Comparison of ENCODE assay signal across 1 cellular context in the genomic region with DNA sequence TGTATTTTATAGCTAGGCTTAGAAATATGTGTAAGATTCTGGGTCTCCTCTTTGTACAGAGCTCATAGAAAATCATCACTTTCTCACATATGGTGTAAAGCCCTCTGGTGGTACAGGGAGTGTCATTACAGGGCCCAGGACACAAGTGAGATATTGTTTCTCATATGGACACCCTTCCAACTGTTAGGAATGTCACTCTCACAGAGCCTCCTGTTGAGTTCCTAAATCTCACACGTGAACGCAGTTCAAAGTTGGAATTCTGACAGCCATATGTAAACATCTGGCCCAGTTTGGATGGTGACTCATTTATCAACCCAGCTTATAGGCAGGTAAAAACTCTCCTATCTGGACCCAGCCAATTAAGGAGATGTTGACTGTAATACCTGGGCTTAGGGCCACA.
TF ChIP-seq lines count a peak whose summit lies in the region.

No MANE protein-coding gene starts in this region.

TF ChIP-seq in HepG2, 621 proteins besides CTCF, POLR2A, EP300 and RAD21 (continued from another document and continues in another):
- TF ChIP-seq FOXA3 (CRISPR knock-in tag; IDR thresholded peaks at IDR 0.05) (peak; percentile 75), ZNF598 (CRISPR knock-in tag; IDR thresholded peaks at IDR 0.05; ENCODE audit: borderline replicate concordance) (no peak), ZNF788 (CRISPR knock-in tag; IDR thresholded peaks at IDR 0.05; ENCODE audit: borderline replicate concordance) (no peak), TFDP2 (CRISPR knock-in tag; IDR thresholded peaks at IDR 0.05) (no peak), GATA4 (IDR thresholded peaks at IDR 0.05; ENCODE audit: borderline replicate concordance, low read depth) (no peak), ZNF563 (CRISPR knock-in tag; IDR thresholded peaks at IDR 0.05) (no peak), ZNF772 (CRISPR knock-in tag; IDR thresholded peaks at IDR 0.05) (0 out of 2 replicates have a peak, but pooled peaks have one; percentile 20), ZNF292 (CRISPR knock-in tag; IDR thresholded peaks at IDR 0.05; ENCODE audit: borderline replicate concordance, low read depth) (no peak), PITX1 (CRISPR knock-in tag; IDR thresholded peaks at IDR 0.05) (peak; percentile 44; the same call in 1 of the 2 replicates), ZNF792 (CRISPR knock-in tag; IDR thresholded peaks at IDR 0.05) (peak; percentile 45; the same call in 1 of the 2 replicates), SOX5 (CRISPR knock-in tag; IDR thresholded peaks at IDR 0.05; ENCODE audit: borderline replicate concordance) (peak; percentile 82; the same call in 1 of the 2 replicates), FOXC1 (CRISPR knock-in tag; IDR thresholded peaks at IDR 0.05; ENCODE audit: borderline replicate concordance) (no peak), LCORL (IDR thresholded peaks at IDR 0.05) (no peak; the same call in 1 of the 2 replicates), LCORL (CRISPR knock-in tag; IDR thresholded peaks at IDR 0.05) (peak; percentile 68; the same call in 1 of the 2 replicates), SRSF9 (IDR thresholded peaks at IDR 0.05; ENCODE audit: borderline replicate concordance, insufficient read depth, low read depth, low read length, poor library complexity, severe bottlenecking) (no peak), HCFC1 (IDR thresholded peaks at IDR 0.05; ENCODE audit: low read depth, low read length) (no peak), ZBTB21 (CRISPR knock-in tag; IDR thresholded peaks at IDR 0.05) (no peak), ZNF354B (CRISPR knock-in tag; IDR thresholded peaks at IDR 0.05) (no peak), ZNF256 (CRISPR knock-in tag; conservative IDR thresholded peaks at IDR 0.05) (no peak), YEATS4 (CRISPR knock-in tag; IDR thresholded peaks at IDR 0.05; ENCODE audit: borderline replicate concordance) (no peak), NAIF1 (CRISPR knock-in tag; IDR thresholded peaks at IDR 0.05; ENCODE audit: borderline replicate concordance) (no peak), ZNF468 (CRISPR knock-in tag; IDR thresholded peaks at IDR 0.05) (no peak), ATRX (CRISPR knock-in tag; IDR thresholded peaks at IDR 0.05; ENCODE audit: borderline replicate concordance) (no peak), ZNF660 (CRISPR knock-in tag; IDR thresholded peaks at IDR 0.05; ENCODE audit: borderline replicate concordance, low read depth) (no peak), SALL2 (CRISPR knock-in tag; IDR thresholded peaks at IDR 0.05) (no peak), NCOA2 (CRISPR knock-in tag; IDR thresholded peaks at IDR 0.05) (peak; percentile 39; the same call in 1 of the 2 replicates), ZNF800 (CRISPR knock-in tag; IDR thresholded peaks at IDR 0.05) (no peak), SALL1 (CRISPR knock-in tag; IDR thresholded peaks at IDR 0.05) (peak; percentile 33; the same call in 1 of the 2 replicates), MLLT10 (CRISPR knock-in tag; IDR thresholded peaks at IDR 0.05) (no peak), TERF1 (CRISPR knock-in tag; IDR thresholded peaks at IDR 0.05) (no peak), ZNF780A (CRISPR knock-in tag; IDR thresholded peaks at IDR 0.05) (no peak)
- TF ChIP-seq, protein P1, sequence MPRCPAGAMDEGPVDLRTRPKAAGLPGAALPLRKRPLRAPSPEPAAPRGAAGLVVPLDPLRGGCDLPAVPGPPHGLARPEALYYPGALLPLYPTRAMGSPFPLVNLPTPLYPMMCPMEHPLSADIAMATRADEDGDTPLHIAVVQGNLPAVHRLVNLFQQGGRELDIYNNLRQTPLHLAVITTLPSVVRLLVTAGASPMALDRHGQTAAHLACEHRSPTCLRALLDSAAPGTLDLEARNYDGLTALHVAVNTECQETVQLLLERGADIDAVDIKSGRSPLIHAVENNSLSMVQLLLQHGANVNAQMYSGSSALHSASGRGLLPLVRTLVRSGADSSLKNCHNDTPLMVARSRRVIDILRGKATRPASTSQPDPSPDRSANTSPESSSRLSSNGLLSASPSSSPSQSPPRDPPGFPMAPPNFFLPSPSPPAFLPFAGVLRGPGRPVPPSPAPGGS (CRISPR knock-in tag; IDR thresholded peaks at IDR 0.05) = no peak
- TF ChIP-seq, protein P2, sequence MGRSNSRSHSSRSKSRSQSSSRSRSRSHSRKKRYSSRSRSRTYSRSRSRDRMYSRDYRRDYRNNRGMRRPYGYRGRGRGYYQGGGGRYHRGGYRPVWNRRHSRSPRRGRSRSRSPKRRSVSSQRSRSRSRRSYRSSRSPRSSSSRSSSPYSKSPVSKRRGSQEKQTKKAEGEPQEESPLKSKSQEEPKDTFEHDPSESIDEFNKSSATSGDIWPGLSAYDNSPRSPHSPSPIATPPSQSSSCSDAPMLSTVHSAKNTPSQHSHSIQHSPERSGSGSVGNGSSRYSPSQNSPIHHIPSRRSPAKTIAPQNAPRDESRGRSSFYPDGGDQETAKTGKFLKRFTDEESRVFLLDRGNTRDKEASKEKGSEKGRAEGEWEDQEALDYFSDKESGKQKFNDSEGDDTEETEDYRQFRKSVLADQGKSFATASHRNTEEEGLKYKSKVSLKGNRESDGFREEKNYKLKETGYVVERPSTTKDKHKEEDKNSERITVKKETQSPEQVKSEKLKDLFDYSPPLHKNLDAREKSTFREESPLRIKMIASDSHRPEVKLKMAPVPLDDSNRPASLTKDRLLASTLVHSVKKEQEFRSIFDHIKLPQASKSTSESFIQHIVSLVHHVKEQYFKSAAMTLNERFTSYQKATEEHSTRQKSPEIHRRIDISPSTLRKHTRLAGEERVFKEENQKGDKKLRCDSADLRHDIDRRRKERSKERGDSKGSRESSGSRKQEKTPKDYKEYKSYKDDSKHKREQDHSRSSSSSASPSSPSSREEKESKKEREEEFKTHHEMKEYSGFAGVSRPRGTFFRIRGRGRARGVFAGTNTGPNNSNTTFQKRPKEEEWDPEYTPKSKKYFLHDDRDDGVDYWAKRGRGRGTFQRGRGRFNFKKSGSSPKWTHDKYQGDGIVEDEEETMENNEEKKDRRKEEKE (IDR thresholded peaks at IDR 0.05) = no peak
- TF ChIP-seq, protein P3, sequence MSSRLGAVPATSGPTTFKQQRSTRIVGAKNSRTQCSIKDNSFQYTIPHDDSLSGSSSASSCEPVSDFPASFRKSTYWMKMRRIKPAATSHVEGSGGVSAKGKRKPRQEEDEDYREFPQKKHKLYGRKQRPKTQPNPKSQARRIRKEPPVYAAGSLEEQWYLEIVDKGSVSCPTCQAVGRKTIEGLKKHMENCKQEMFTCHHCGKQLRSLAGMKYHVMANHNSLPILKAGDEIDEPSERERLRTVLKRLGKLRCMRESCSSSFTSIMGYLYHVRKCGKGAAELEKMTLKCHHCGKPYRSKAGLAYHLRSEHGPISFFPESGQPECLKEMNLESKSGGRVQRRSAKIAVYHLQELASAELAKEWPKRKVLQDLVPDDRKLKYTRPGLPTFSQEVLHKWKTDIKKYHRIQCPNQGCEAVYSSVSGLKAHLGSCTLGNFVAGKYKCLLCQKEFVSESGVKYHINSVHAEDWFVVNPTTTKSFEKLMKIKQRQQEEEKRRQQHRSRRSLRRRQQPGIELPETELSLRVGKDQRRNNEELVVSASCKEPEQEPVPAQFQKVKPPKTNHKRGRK (CRISPR knock-in tag; IDR thresholded peaks at IDR 0.05) = no peak
- TF ChIP-seq, protein P4, sequence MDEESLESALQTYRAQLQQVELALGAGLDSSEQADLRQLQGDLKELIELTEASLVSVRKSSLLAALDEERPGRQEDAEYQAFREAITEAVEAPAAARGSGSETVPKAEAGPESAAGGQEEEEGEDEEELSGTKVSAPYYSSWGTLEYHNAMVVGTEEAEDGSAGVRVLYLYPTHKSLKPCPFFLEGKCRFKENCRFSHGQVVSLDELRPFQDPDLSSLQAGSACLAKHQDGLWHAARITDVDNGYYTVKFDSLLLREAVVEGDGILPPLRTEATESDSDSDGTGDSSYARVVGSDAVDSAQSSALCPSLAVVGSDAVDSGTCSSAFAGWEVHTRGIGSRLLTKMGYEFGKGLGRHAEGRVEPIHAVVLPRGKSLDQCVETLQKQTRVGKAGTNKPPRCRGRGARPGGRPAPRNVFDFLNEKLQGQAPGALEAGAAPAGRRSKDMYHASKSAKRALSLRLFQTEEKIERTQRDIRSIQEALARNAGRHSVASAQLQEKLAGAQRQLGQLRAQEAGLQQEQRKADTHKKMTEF (CRISPR knock-in tag; IDR thresholded peaks at IDR 0.05) = no peak
- TF ChIP-seq, protein P5, sequence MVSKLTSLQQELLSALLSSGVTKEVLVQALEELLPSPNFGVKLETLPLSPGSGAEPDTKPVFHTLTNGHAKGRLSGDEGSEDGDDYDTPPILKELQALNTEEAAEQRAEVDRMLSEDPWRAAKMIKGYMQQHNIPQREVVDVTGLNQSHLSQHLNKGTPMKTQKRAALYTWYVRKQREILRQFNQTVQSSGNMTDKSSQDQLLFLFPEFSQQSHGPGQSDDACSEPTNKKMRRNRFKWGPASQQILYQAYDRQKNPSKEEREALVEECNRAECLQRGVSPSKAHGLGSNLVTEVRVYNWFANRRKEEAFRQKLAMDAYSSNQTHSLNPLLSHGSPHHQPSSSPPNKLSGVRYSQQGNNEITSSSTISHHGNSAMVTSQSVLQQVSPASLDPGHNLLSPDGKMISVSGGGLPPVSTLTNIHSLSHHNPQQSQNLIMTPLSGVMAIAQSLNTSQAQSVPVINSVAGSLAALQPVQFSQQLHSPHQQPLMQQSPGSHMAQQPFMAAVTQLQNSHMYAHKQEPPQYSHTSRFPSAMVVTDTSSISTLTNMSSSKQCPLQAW (CRISPR knock-in tag; IDR thresholded peaks at IDR 0.05) = no peak
- TF ChIP-seq, protein P6, sequence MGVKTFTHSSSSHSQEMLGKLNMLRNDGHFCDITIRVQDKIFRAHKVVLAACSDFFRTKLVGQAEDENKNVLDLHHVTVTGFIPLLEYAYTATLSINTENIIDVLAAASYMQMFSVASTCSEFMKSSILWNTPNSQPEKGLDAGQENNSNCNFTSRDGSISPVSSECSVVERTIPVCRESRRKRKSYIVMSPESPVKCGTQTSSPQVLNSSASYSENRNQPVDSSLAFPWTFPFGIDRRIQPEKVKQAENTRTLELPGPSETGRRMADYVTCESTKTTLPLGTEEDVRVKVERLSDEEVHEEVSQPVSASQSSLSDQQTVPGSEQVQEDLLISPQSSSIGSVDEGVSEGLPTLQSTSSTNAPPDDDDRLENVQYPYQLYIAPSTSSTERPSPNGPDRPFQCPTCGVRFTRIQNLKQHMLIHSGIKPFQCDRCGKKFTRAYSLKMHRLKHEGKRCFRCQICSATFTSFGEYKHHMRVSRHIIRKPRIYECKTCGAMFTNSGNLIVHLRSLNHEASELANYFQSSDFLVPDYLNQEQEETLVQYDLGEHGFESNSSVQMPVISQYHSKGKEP (CRISPR knock-in tag; IDR thresholded peaks at IDR 0.05) = no peak
- TF ChIP-seq, protein P7, sequence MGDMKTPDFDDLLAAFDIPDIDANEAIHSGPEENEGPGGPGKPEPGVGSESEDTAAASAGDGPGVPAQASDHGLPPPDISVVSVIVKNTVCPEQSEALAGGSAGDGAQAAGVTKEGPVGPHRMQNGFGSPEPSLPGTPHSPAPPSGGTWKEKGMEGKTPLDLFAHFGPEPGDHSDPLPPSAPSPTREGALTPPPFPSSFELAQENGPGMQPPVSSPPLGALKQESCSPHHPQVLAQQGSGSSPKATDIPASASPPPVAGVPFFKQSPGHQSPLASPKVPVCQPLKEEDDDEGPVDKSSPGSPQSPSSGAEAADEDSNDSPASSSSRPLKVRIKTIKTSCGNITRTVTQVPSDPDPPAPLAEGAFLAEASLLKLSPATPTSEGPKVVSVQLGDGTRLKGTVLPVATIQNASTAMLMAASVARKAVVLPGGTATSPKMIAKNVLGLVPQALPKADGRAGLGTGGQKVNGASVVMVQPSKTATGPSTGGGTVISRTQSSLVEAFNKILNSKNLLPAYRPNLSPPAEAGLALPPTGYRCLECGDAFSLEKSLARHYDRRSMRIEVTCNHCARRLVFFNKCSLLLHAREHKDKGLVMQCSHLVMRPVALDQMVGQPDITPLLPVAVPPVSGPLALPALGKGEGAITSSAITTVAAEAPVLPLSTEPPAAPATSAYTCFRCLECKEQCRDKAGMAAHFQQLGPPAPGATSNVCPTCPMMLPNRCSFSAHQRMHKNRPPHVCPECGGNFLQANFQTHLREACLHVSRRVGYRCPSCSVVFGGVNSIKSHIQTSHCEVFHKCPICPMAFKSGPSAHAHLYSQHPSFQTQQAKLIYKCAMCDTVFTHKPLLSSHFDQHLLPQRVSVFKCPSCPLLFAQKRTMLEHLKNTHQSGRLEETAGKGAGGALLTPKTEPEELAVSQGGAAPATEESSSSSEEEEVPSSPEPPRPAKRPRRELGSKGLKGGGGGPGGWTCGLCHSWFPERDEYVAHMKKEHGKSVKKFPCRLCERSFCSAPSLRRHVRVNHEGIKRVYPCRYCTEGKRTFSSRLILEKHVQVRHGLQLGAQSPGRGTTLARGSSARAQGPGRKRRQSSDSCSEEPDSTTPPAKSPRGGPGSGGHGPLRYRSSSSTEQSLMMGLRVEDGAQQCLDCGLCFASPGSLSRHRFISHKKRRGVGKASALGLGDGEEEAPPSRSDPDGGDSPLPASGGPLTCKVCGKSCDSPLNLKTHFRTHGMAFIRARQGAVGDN (CRISPR knock-in tag; IDR thresholded peaks at IDR 0.05) = no peak
